8 cellular contexts compared by ENCODE assay signal in the genomic region with DNA sequence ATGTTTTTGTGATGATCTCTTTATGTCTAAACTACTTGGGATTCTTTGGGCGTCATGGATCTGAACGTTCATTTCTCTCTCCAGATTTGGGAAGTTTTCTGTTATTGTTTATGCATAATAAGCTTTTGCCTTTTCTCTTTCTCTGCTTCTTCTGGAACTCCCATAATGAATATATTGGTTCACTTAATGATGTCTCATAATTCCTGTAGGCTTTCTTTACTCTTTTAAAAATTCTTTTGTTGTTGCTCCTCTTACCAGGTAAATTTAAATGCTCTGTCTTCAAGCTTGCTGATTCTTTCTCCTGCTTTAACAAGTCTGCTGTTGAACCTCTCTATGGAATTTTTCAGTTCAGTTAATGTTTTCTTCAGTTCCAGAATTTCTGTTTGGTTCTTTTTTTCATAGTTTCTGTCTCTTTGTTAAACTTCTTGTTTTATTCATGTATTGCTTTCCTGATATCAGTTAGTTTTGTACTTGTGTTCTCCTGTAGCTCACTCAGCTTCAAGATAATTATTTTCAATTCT.
"Had no signal": no experiment of that assay in that cellular context is flagged by ENCODE, and none has a peak within 500 bp of the region (broad histone marks: within the 10 kb centered on the region; RNA-seq: fewer than 3 reads in every experiment).

No MANE protein-coding gene starts in this region.

- ATAC-seq: K562 had no signal

- H3K27ac ChIP-seq: HL-60, KMS-11 had no signal

- H3K4me3 ChIP-seq: K562 had no signal

- H3K9ac ChIP-seq: KMS-11 had no signal

- H3K27me3 Mint-ChIP-seq: IgD-negative memory B cell had no signal

- H3K4me2 ChIP-seq: KMS-11 had no signal

- H3K27ac Mint-ChIP-seq: IgD-negative memory B cell had no signal

- H3K4me1 Mint-ChIP-seq: IgD-negative memory B cell had no signal

- FAIRE-seq: HTR-8/SVneo, K562 had no signal

- DNase-seq: IMR-90, KBM-7, KG1 had no signal

- H3K4me3 Mint-ChIP-seq: IgD-negative memory B cell had no signal
